15 cellular contexts compared by ENCODE assay signal in the genomic region with DNA sequence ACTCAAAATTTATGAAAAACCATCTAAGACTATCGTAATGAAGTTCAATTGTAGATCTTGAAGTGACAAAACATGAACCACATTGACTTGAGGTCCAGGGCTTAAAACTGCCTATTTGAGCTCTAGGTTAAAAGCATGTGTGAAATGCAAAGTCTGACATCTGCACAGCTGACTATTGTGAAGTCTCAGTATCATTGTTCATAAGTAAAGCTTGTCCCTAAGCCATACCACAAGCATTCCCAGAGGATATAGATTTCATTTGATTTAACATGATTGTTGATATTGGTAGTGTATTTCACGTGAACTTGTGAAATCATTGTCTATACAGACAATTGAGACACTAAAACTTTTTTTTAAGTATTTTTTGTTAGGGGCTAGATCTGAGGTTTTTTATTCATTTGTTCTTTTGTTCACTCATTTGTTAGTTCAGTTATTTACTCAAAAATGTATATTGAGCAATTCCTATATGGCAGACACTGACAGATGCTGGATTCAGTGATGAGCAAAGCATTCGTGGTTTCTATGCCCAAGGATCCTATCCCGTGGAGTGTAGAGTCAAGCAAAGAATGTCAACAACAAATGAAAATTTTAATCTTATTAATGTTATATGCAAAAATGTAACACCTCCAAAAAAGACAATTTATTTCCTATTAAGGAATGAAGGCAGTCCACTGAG.
"Had no signal": no experiment of that assay in that cellular context is flagged by ENCODE, and none has a peak within 500 bp of the region (broad histone marks: within the 10 kb centered on the region; RNA-seq: fewer than 3 reads in every experiment).

No MANE protein-coding gene starts in this region.

- H3K27ac ChIP-seq: pancreas had no signal

- H3K4me3 ChIP-seq: lung, pancreas, sigmoid colon had no signal

- H3K9me3 ChIP-seq: pancreas, sigmoid colon had no signal

- H3K27ac Mint-ChIP-seq: activated naive CD4-positive, alpha-beta T cell treated with anti-CD3 and anti-CD28 coated beads, Interleukin-2, amount 10 ng/mL, durations not matched to agents 7 days and 5 days; effector memory CD8-positive, alpha-beta T cell; mesothelial cell of epicardium; naive B cell; stimulated activated memory B cell treated with anti-CD40 and anti-IgM and Interleukin-4, amounts not matched to agents 10 μg/mL and 1 μg/mL and 100 μg/mL, for 72 hours; T-cell had no signal

- H3K27me3 Mint-ChIP-seq: naive B cell, T-cell had no signal

- H3K36me3 ChIP-seq: pancreas, sigmoid colon had no signal

- DNase-seq: activated CD4-positive, alpha-beta T cell treated with anti-CD3 and anti-CD28 coated beads, Interleukin-2, amount 50 U/mL, for 48 hours; activated CD4-positive, CD25-positive, alpha-beta regulatory T cell treated with anti-CD3 and anti-CD28 coated beads, Interleukin-2, amount 50 U/mL, for 72 hours; activated naive CD4-positive, alpha-beta T cell treated with anti-CD3 and anti-CD28 coated beads, Interleukin-2, amount 10 ng/mL, durations not matched to agents 7 days and 5 days; caudate nucleus; cortex of kidney; effector memory CD8-positive, alpha-beta T cell; islet precursor cell; naive B cell; pancreas; sigmoid colon; T-cell; T-helper 9 cell had no signal

- H3K4me3 Mint-ChIP-seq: activated naive CD4-positive, alpha-beta T cell treated with anti-CD3 and anti-CD28 coated beads, Interleukin-2, amount 10 ng/mL, durations not matched to agents 7 days and 5 days; effector memory CD8-positive, alpha-beta T cell; mesothelial cell of epicardium; naive B cell; stimulated activated memory B cell treated with anti-CD40 and anti-IgM and Interleukin-4, amounts not matched to agents 10 μg/mL and 1 μg/mL and 100 μg/mL, for 72 hours; T-cell had no signal

- ATAC-seq: effector memory CD8-positive, alpha-beta T cell; pancreas; stimulated activated memory B cell treated with anti-CD40 and anti-IgM and Interleukin-4, amounts not matched to agents 10 μg/mL and 1 μg/mL and 100 μg/mL, for 72 hours; T-cell had no signal

- H3K9me3 Mint-ChIP-seq: activated naive CD4-positive, alpha-beta T cell treated with anti-CD3 and anti-CD28 coated beads, Interleukin-2, amount 10 ng/mL, durations not matched to agents 7 days and 5 days; effector memory CD8-positive, alpha-beta T cell had no signal

- H3K36me3 Mint-ChIP-seq: stimulated activated memory B cell treated with anti-CD40 and anti-IgM and Interleukin-4, amounts not matched to agents 10 μg/mL and 1 μg/mL and 100 μg/mL, for 72 hours; T-cell had no signal

- H3K27me3 ChIP-seq: pancreas, sigmoid colon had no signal

- H3K4me1 Mint-ChIP-seq: activated naive CD4-positive, alpha-beta T cell treated with anti-CD3 and anti-CD28 coated beads, Interleukin-2, amount 10 ng/mL, durations not matched to agents 7 days and 5 days; naive B cell; stimulated activated memory B cell treated with anti-CD40 and anti-IgM and Interleukin-4, amounts not matched to agents 10 μg/mL and 1 μg/mL and 100 μg/mL, for 72 hours; T-cell had no signal
